16 cellular contexts compared by ENCODE assay signal in the genomic region with DNA sequence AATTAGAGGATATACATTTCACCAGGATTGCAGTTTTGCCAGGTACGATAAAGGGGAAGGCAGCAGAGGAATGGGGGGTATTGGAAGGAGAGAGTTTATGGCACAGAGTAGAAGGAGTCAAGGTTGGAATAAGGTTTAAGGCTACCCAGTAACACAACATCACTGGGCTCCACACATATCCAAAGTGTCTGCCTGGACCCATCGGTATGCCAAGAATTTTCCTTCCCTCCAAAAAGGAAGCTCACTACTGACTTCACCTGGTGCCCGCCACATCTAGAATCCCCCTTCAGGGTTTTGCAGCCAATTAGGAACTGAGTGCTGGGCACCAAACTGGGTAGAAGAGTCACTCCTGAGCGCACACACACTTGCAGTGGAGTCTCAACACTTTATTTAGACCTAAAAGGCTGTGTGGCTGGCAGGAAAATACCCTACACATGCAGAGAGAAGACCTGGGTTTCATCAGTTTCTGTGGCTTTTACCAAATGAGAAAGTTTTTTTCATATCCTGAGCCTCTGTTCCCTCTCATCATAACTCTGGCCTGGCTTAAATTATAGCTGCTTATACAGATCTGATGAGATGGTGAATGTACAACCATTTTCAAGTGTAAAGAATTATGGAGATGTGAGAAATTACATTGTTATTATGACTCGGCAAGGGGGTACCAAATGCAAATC.
DNase-seq lines count a peak whose midpoint lies in the region; ATAC-seq and TF ChIP-seq lines count a peak whose summit lies in the region.
"Had no signal": no experiment of that assay in that cellular context is flagged by ENCODE, and none has a peak within 500 bp of the region (broad histone marks: within the 10 kb centered on the region; RNA-seq: fewer than 3 reads in every experiment).

No MANE protein-coding gene starts in this region.

- no peak overlapping the region for H3K4me3 Mint-ChIP-seq in Caco-2 (ENCODE audit: unreplicated experiment)

- H2AFZ ChIP-seq in OCI-LY7 (ENCODE audit: low read length): no peak overlapping the region; the same call in 1 of the 2 replicates

- BruUV-seq in OCI-LY7 (replicated peaks; lab: Mats Ljungman, UMichigan) (no TSS peak), Caco-2 (replicated peaks; lab: Mats Ljungman, UMichigan) (no TSS peak)

- peaks cover 24% of the 10 kb centered on the region; the same call in 1 of the 2 replicates for H3K36me3 ChIP-seq in OCI-LY7 (ENCODE audit: insufficient read depth, low read length)
- no peaks in the 10 kb centered on the region for H3K36me3 ChIP-seq in Caco-2 (ENCODE audit: control insufficient read depth, insufficient read depth, low read length)
- H3K36me3 ChIP-seq in tibial artery: no peaks in the 10 kb centered on the region
- H3K36me3 ChIP-seq: BE2C, brain microvascular endothelial cell, SJCRH30 had no signal

- no peaks in the 10 kb centered on the region for H3K27me3 Mint-ChIP-seq in Caco-2 (ENCODE audit: insufficient read depth, unreplicated experiment)

- TF ChIP-seq CTCF in OCI-LY7 (conservative IDR thresholded peaks at IDR 0.05; ENCODE audit: low read length) (no peak), Caco-2 (IDR thresholded peaks at IDR 0.05; ENCODE audit: insufficient read depth in 1 of 2, low read depth in 1 of 2, low read length in 1 of 2, severe bottlenecking in 1 of 2, unreplicated experiment in 1 of 2) (no peak), tibial artery (IDR thresholded peaks at IDR 0.05) (no peak)

- no peak overlapping the region for H3K27ac Mint-ChIP-seq in Caco-2 (ENCODE audit: unreplicated experiment)

- H3K9me3 ChIP-seq in OCI-LY7 (ENCODE audit: low read length) (no peaks in the 10 kb centered on the region), right cardiac atrium (ENCODE audit: control insufficient read depth, low read length) (no peaks in the 10 kb centered on the region), Caco-2 (no peaks in the 10 kb centered on the region), tibial artery (no peaks in the 10 kb centered on the region)
- H3K9me3 ChIP-seq: BE2C, mucosa of descending colon, SJCRH30 had no signal

- no peak for DNase-seq in left ventricle myocardium superior
- DNase-seq in Right ventricle myocardium inferior (ENCODE audit: missing footprints): no peak
- peak; percentile 87 for DNase-seq in OCI-LY7 (ENCODE audit: low spot score)
- no peak for DNase-seq in right cardiac atrium
- no peak for DNase-seq in anterior cingulate cortex (lab: John Stamatoyannopoulos, UW)
- DNase-seq in cerebellar nuclear complex (lab: John Stamatoyannopoulos, UW): no peak
- DNase-seq in Caco-2: no peak
- DNase-seq in tibial artery: no peak
- DNase-seq: activated T-cell treated with anti-CD3 and anti-CD28 coated beads for 4 hours; BE2C; brain microvascular endothelial cell; effector CD4-positive, alpha-beta T cell; foreskin keratinocyte; mucosa of descending colon; NCI-H526 treated with DMSO at 0.1 percent for 48 hours; SJCRH30 had no signal

- ATAC-seq in left ventricle myocardium superior (peak; percentile 7), Right ventricle myocardium inferior (no peak), right cardiac atrium (no peak)
- ATAC-seq: foreskin keratinocyte, mucosa of descending colon had no signal

- no peaks in the 10 kb centered on the region for H3K9me2 ChIP-seq in OCI-LY7 (ENCODE audit: insufficient read depth, low read length)

- H3K36me3 Mint-ChIP-seq in Caco-2 (ENCODE audit: insufficient read depth, unreplicated experiment): no peaks in the 10 kb centered on the region

- CTCF ChIA-PET in OCI-LY7 (lab: Charles Lee; ENCODE audit: unreplicated experiment): interaction anchor here (2.3 kb wide), 1 partner anchor 222 kb away, joined by 8 read pairs; no protein-coding TSS in a partner anchor
- CTCF ChIA-PET in Caco-2 (lab: Charles Lee): no interaction called here

- H3K27ac ChIP-seq in OCI-LY7 (ENCODE audit: low read depth, low read length, poor library complexity, severe bottlenecking) (peak overlapping the region; percentile 99), right cardiac atrium (ENCODE audit: low read length) (peak overlapping the region; percentile 88), tibial artery (no peak overlapping the region)
- H3K27ac ChIP-seq: brain microvascular endothelial cell, foreskin keratinocyte, SJCRH30 had no signal

- H3K27me3 ChIP-seq in right cardiac atrium (ENCODE audit: control insufficient read depth, insufficient read depth): no peaks in the 10 kb centered on the region
- H3K27me3 ChIP-seq in Caco-2 (replicated peaks; ENCODE audit: control insufficient read depth, insufficient read depth, low read length): no peaks in the 10 kb centered on the region
- H3K27me3 ChIP-seq in tibial artery: peaks cover 0 to 3% of the 10 kb centered on the region in 2 donors
- H3K27me3 ChIP-seq: BE2C, brain microvascular endothelial cell, foreskin keratinocyte, SJCRH30 had no signal

- H3K4me3 ChIP-seq in OCI-LY7 (ENCODE audit: low read depth, low read length, poor library complexity, severe bottlenecking): peak overlapping the region; percentile 19
- H3K4me3 ChIP-seq in right cardiac atrium (ENCODE audit: low read length): no peak overlapping the region
- no peak overlapping the region for H3K4me3 ChIP-seq in Caco-2 (ENCODE audit: low read depth, low read length)
- H3K4me3 ChIP-seq in tibial artery: no peak overlapping the region
- H3K4me3 ChIP-seq: mucosa of descending colon, SJCRH30 had no signal

- WGBS in right cardiac atrium: 85% methylated on average over 5 of the region's 5 CpGs

- POLR2A ChIA-PET in OCI-LY7 (lab: Charles Lee) (interaction anchor here (0.6 to 18.1 kb wide), 17 partner anchors 9 to 279 kb away, joined by 3 to 1356 read pairs (median 15); partner anchors contain the start of gene BCL6), Caco-2 (lab: Charles Lee) (no interaction called here)

- no peaks in the 10 kb centered on the region for H4K20me1 ChIP-seq in OCI-LY7 (ENCODE audit: insufficient read depth, low read length)

- peaks cover 51% of the 10 kb centered on the region; the same call in 1 of the 2 replicates for H3K79me2 ChIP-seq in OCI-LY7 (ENCODE audit: insufficient read depth, low read depth, low read length)

- no peaks in the 10 kb centered on the region for H3K4me1 Mint-ChIP-seq in Caco-2 (ENCODE audit: low read depth, unreplicated experiment)

- no peaks in the 10 kb centered on the region for H3K9me3 Mint-ChIP-seq in Caco-2 (ENCODE audit: unreplicated experiment)

- H3K4me1 ChIP-seq in OCI-LY7 (ENCODE audit: insufficient read depth, low read length, poor library complexity, severe bottlenecking) (peaks cover 100% of the 10 kb centered on the region), right cardiac atrium (ENCODE audit: control insufficient read depth, insufficient read depth, low read length) (peaks cover 6% of the 10 kb centered on the region), Caco-2 (peaks cover 8% of the 10 kb centered on the region), tibial artery (no peaks in the 10 kb centered on the region)
- H3K4me1 ChIP-seq: BE2C, foreskin keratinocyte, SJCRH30 had no signal

- peak overlapping the region; percentile 58 for H3K4me2 ChIP-seq in OCI-LY7 (ENCODE audit: low read length)

- intact Hi-C loops in left ventricle myocardium superior (cut with micrococcal nuclease): no loop called here
- intact Hi-C loops in Right ventricle myocardium inferior (cut with DNase I): loop anchor here (5.0 kb wide), 1 partner anchor 216 kb away; the partner anchor contains the start of gene BCL6
- intact Hi-C loops in OCI-LY7 (cut with micrococcal nuclease; ENCODE audit: unreplicated experiment): loop anchor here (1.0 kb wide), 1 partner anchor 17 kb away; no protein-coding TSS in a partner anchor
- intact Hi-C loops in right cardiac atrium (cut with DNase I): loop anchor here in 1 of 4 donors (10.0 kb wide), 1 partner anchor 218 kb away; the partner anchor contains the start of gene BCL6
- intact Hi-C loops in Caco-2 (cut with micrococcal nuclease; ENCODE audit: unreplicated experiment): no loop called here
- intact Hi-C loops in tibial artery (cut with DNase I; ENCODE audit: low total_unique reads): no loop called here

Comparison
In these comparisons a context has a peak if more than half of its experiments do, and no peak if none do; other contexts are left out.
1. intact Hi-C loops: an anchor here in Right ventricle myocardium inferior (5.0 kb wide) and OCI-LY7 (1.0 kb wide); none called in left ventricle myocardium superior, Caco-2 and tibial artery.
2. H3K27ac ChIP-seq: peak in OCI-LY7 (single experiment) and right cardiac atrium (single experiment); none in tibial artery (0 of 2).